In genomic region chr12:24649634-24650033, GRCh38 we compare ENCODE assay signal across 26 cellular contexts.
"Had no signal": no experiment of that assay in that cellular context is flagged by ENCODE, and none has a peak within 500 bp of the region (broad histone marks: within the 10 kb centered on the region; RNA-seq: fewer than 3 reads in every experiment).

No MANE protein-coding gene starts in this region.

- DNase-seq: activated CD4-positive, alpha-beta memory T cell treated with anti-CD3 and anti-CD28 coated beads for 36 hours; activated CD4-positive, alpha-beta T cell treated with anti-CD3 and anti-CD28 coated beads, Interleukin-2, amount 10 ng/mL, durations not matched to agents 7 days and 5 days; activated CD4-positive, CD25-positive, alpha-beta regulatory T cell; activated gamma-delta T cell; activated naive CD4-positive, alpha-beta T cell treated with anti-CD3 and anti-CD28 coated beads for 36 hours; activated naive CD8-positive, alpha-beta T cell treated with anti-CD3 and anti-CD28 coated beads for 36 hours; activated T-cell treated with anti-CD3 and anti-CD28 coated beads for 4 hours; activated T-cell treated with anti-CD3 and anti-CD28 coated beads, Interleukin-2, amount 50 U/mL, for 48 hours; brain microvascular endothelial cell; cerebellar nuclear complex; NCI-H1092 treated with DMSO at 0.1 percent for 48 hours; NCI-H1417 treated with DMSO at 0.1 percent for 48 hours; NCI-H1694; NCI-H2029; NCI-H446; NCI-H524; NK-92 treated with Interleukin-12 subunit alpha and Interleukin-12 subunit beta, amount 100 ng/mL, for 24 hours; Peyer's patch; Right ventricle myocardium superior; SJCRH30; SK-N-SH; T-helper 1 cell had no signal

- H3K27me3 ChIP-seq: brain microvascular endothelial cell, Peyer's patch, SJCRH30 had no signal

- H3K27ac ChIP-seq: brain microvascular endothelial cell, Peyer's patch, RWPE1, SJCRH30, VCaP had no signal

- H3K9me3 ChIP-seq: Peyer's patch, SJCRH30, SK-N-SH had no signal

- H3K4me3 ChIP-seq: Peyer's patch, SJCRH30 had no signal

- H3K36me3 ChIP-seq: brain microvascular endothelial cell, Peyer's patch, SJCRH30 had no signal

- H3K4me2 ChIP-seq: SK-N-SH had no signal

- H3K9ac ChIP-seq: SK-N-SH had no signal

- ATAC-seq: activated T-helper 17 cell treated with anti-CD3 and anti-CD28 coated beads, Interleukin-2, amount 50 U/mL, for 72 hours had no signal

- FAIRE-seq: colon had no signal

- H3K4me1 ChIP-seq: Peyer's patch, SJCRH30 had no signal
